Comparison of ENCODE assay signal across 21 cellular contexts in the genomic region with DNA sequence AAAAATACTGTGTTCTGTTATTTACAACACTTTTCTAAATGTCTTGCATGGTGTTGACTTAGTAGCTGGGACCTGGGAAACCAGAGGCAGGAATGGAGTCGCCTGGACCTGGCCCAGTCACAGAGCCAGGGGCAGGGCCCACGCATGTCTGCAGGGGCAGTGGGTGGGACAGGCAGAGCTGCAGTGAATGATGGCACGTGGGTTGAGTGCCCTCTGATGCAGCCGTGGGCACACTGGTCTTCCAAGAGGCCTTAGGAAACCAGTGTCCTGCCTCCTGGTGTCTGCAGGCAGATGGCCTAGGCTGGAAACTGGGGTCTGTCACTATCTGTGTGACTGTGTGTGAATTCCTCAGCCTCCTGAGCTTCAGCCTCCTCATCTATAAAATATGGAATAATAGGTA. TPM values are rescaled to one million over a fixed set of nuclear protein-coding genes. Genes with fewer than 3 reads are reported as not detected.
"Had no signal": no experiment of that assay in that cellular context is flagged by ENCODE, and none has a peak within 500 bp of the region (broad histone marks: within the 10 kb centered on the region; RNA-seq: fewer than 3 reads in every experiment).

No MANE protein-coding gene starts in this region.

- H3K4me3 ChIP-seq: dorsolateral prefrontal cortex, esophagus squamous epithelium, mucosa of descending colon, ovary, right atrium auricular region, sigmoid colon, stomach had no signal

- H3K4me1 ChIP-seq: right atrium auricular region, sigmoid colon, stomach had no signal

- H3K27me3 ChIP-seq: dorsolateral prefrontal cortex, esophagus squamous epithelium, ovary, right atrium auricular region, sigmoid colon had no signal

- H3K9me3 Mint-ChIP-seq: immature natural killer cell; naive thymus-derived CD8-positive, alpha-beta T cell; type B pancreatic cell had no signal

- ATAC-seq: left colon; left ventricle myocardium superior; mucosa of descending colon; naive thymus-derived CD8-positive, alpha-beta T cell had no signal

- H3K27me3 Mint-ChIP-seq: type B pancreatic cell had no signal

- DNase-seq: cortex of kidney; effector CD8-positive, alpha-beta T cell; esophagus squamous epithelium; foreskin fibroblast; immature natural killer cell; left colon; left ventricle myocardium superior; mucosa of descending colon; naive thymus-derived CD8-positive, alpha-beta T cell; nucleus accumbens; ovary; sigmoid colon; small intestine; stimulated activated CD4-positive, alpha-beta T cell treated with anti-CD3 and anti-CD28 coated beads, Interleukin-12 subunit alpha, Interleukin-12 subunit beta, amount 100 ng/mL, for 4 hours; stimulated activated naive CD4-positive, alpha-beta T cell; stomach; substantia nigra had no signal

- H3K27ac Mint-ChIP-seq: type B pancreatic cell had no signal

- H3K9me3 ChIP-seq: mucosa of descending colon, ovary, right atrium auricular region, sigmoid colon, stomach had no signal

- H3K36me3 ChIP-seq: esophagus squamous epithelium, ovary, right atrium auricular region, sigmoid colon, stomach had no signal

- H3K4me3 Mint-ChIP-seq: immature natural killer cell; naive thymus-derived CD8-positive, alpha-beta T cell; neural crest cell; type B pancreatic cell had no signal

- H3K27ac ChIP-seq: dorsolateral prefrontal cortex, ovary, right atrium auricular region, sigmoid colon, stomach had no signal

- H3K36me3 Mint-ChIP-seq: immature natural killer cell; naive thymus-derived CD8-positive, alpha-beta T cell; type B pancreatic cell had no signal

- H3K4me1 Mint-ChIP-seq: immature natural killer cell; naive thymus-derived CD8-positive, alpha-beta T cell had no signal

RNA-seq across cellular contexts. Expression of a gene that starts 46.8 kb away (rescaled TPM):
- polyA plus RNA-seq: immature natural killer cell had no signal
